In genomic region chr4:41930139-41930831, GRCh38 we compare ENCODE assay signal across 24 cellular contexts. TPM values are rescaled to one million over a fixed set of nuclear protein-coding genes. Genes with fewer than 3 reads are reported as not detected.
DNase-seq lines count a peak whose midpoint lies in the region; ATAC-seq and TF ChIP-seq lines count a peak whose summit lies in the region.
"Had no signal": no experiment of that assay in that cellular context is flagged by ENCODE, and none has a peak within 500 bp of the region (broad histone marks: within the 10 kb centered on the region; RNA-seq: fewer than 3 reads in every experiment).

No MANE protein-coding gene starts in this region.

- H3K27me3 Mint-ChIP-seq in CD8-positive, alpha-beta memory T cell: peaks cover 1% of the 10 kb centered on the region in 2 donors
- H3K27me3 Mint-ChIP-seq: stimulated activated naive CD8-positive, alpha-beta T cell treated with anti-CD3 and anti-CD28 coated beads, Interleukin-15, amount 100 ng/mL, for 72 hours had no signal

- H2AFZ ChIP-seq in Loucy (ENCODE audit: low read length): peak overlapping the region; percentile 78

- H3K9me3 ChIP-seq in CD8-positive, alpha-beta memory T cell (ENCODE audit: low read length): no peaks in the 10 kb centered on the region
- H3K9me3 ChIP-seq in Loucy (ENCODE audit: insufficient read depth, low read depth, low read length): no peaks in the 10 kb centered on the region
- H3K9me3 ChIP-seq: body of pancreas had no signal

- peak overlapping the region in 4 of 7 donors; percentile 6 to 29 (median 14) for H3K4me3 Mint-ChIP-seq in CD8-positive, alpha-beta memory T cell
- H3K4me3 Mint-ChIP-seq: activated T-cell treated with anti-CD3 and anti-CD28 coated beads, Interleukin-2, amount 50 U/mL, for 4 hours; stimulated activated naive CD8-positive, alpha-beta T cell treated with anti-CD3 and anti-CD28 coated beads, Interleukin-15, amount 100 ng/mL, for 72 hours had no signal

- CTCF ChIA-PET in CD8-positive, alpha-beta memory T cell (lab: Charles Lee): no interaction called here

- peaks cover 0 to 5% (median 0%) of the 10 kb centered on the region in 3 donors for H3K36me3 Mint-ChIP-seq in CD8-positive, alpha-beta memory T cell

- H3K79me2 ChIP-seq in Loucy (ENCODE audit: insufficient read depth, low read length): peaks cover 3% of the 10 kb centered on the region; the same call in 1 of the 2 replicates

- no peaks in the 10 kb centered on the region for H3K27me3 ChIP-seq in CD8-positive, alpha-beta memory T cell (ENCODE audit: insufficient read depth, low read length, poor library complexity, severe bottlenecking)
- H3K27me3 ChIP-seq in Loucy (ENCODE audit: insufficient read depth, low read length, poor library complexity, severe bottlenecking): no peaks in the 10 kb centered on the region
- H3K27me3 ChIP-seq: body of pancreas had no signal

- H3K9me2 ChIP-seq in Loucy (replicated peaks; ENCODE audit: low read depth, low read length): no peaks in the 10 kb centered on the region

- no peak overlapping the region for H3K27ac ChIP-seq in CD8-positive, alpha-beta memory T cell (ENCODE audit: low read depth, low read length)
- H3K27ac ChIP-seq in cingulate gyrus (ENCODE audit: low read depth, low read length): peak overlapping the region; percentile 15
- H3K27ac ChIP-seq: body of pancreas, WERI-Rb-1 had no signal

- no peaks in the 10 kb centered on the region for H3F3A ChIP-seq in Loucy (ENCODE audit: low read depth)

- H4K20me1 ChIP-seq in Loucy (ENCODE audit: insufficient read depth, low read length, poor library complexity, severe bottlenecking): peaks cover under 1% of the 10 kb centered on the region

- no peak overlapping the region for H3K27ac Mint-ChIP-seq in CD8-positive, alpha-beta memory T cell
- H3K27ac Mint-ChIP-seq: stimulated activated naive CD8-positive, alpha-beta T cell treated with anti-CD3 and anti-CD28 coated beads, Interleukin-15, amount 100 ng/mL, for 72 hours had no signal

- peaks cover 10 to 24% (median 14%) of the 10 kb centered on the region in 3 donors for H3K4me1 Mint-ChIP-seq in CD8-positive, alpha-beta memory T cell

- H3K9ac ChIP-seq in Loucy (ENCODE audit: low read depth, low read length, poor library complexity, severe bottlenecking): no peak overlapping the region

- H3K4me1 ChIP-seq in CD8-positive, alpha-beta memory T cell (ENCODE audit: insufficient read depth, low read length): peaks cover 5% of the 10 kb centered on the region
- H3K4me1 ChIP-seq in Loucy (ENCODE audit: insufficient read depth, low read length, poor library complexity, severe bottlenecking): no peaks in the 10 kb centered on the region

- no peak for DNase-seq in CD8-positive, alpha-beta memory T cell
- DNase-seq in superior temporal gyrus (ENCODE audit: extremely low spot score): peak; percentile 51
- no peak for DNase-seq in NCI-H2081 (lab: John Stamatoyannopoulos, UW)
- DNase-seq: activated CD4-positive, alpha-beta T cell treated with anti-CD3 and anti-CD28 coated beads for 48 hours; activated naive CD4-positive, alpha-beta T cell; activated T-cell treated with anti-CD3 and anti-CD28 coated beads, Interleukin-2, amount 50 U/mL, for 4 hours; body of pancreas; cerebellar nuclear complex; H7; mesendoderm; NCI-H1048; NCI-H1694 treated with DMSO at 0.1 percent for 48 hours; NCI-H2171; NCI-H510A treated with DMSO at 0.1 percent for 48 hours; PC-3; Right ventricle myocardium superior; stimulated activated naive CD8-positive, alpha-beta T cell treated with anti-CD3 and anti-CD28 coated beads, Interleukin-15, amount 100 ng/mL, for 72 hours; trophoblast cell; WERI-Rb-1 had no signal

- no peak overlapping the region for H3K4me2 ChIP-seq in Loucy (ENCODE audit: low read depth, low read length, poor library complexity, severe bottlenecking)

- no peaks in the 10 kb centered on the region for H3K36me3 ChIP-seq in CD8-positive, alpha-beta memory T cell (ENCODE audit: insufficient read depth, low read length)
- H3K36me3 ChIP-seq in Loucy (ENCODE audit: insufficient read depth, low read length): no peaks in the 10 kb centered on the region

- POLR2A ChIA-PET in CD8-positive, alpha-beta memory T cell (lab: Charles Lee): no interaction called here

- no peaks in the 10 kb centered on the region for H3K9me3 Mint-ChIP-seq in CD8-positive, alpha-beta memory T cell
- H3K9me3 Mint-ChIP-seq: activated T-cell treated with anti-CD3 and anti-CD28 coated beads, Interleukin-2, amount 50 U/mL, for 4 hours had no signal

- no peak for TF ChIP-seq CTCF in Loucy (conservative IDR thresholded peaks at IDR 0.05; ENCODE audit: low read length)

- ATAC-seq in GM18870 (IDR thresholded peaks at IDR 0.05; ENCODE audit: unreplicated experiment) (no peak), GM21723 (IDR thresholded peaks at IDR 0.05; ENCODE audit: unreplicated experiment) (no peak)
- ATAC-seq: activated T-cell treated with anti-CD3 and anti-CD28 coated beads, Interleukin-2, amount 50 U/mL, for 4 hours; body of pancreas; left lobe of liver; PC-3; stimulated activated naive CD8-positive, alpha-beta T cell treated with anti-CD3 and anti-CD28 coated beads, Interleukin-15, amount 100 ng/mL, for 72 hours had no signal

- no peak overlapping the region for H3K4me3 ChIP-seq in CD8-positive, alpha-beta memory T cell (ENCODE audit: low read length)
- no peak overlapping the region for H3K4me3 ChIP-seq in Loucy (ENCODE audit: low read length, poor library complexity, severe bottlenecking)
- H3K4me3 ChIP-seq: body of pancreas had no signal

RNA-seq across cellular contexts. Expression of gene TMEM33, which starts 4.9 kb away (rescaled TPM):
- total RNA-seq in CD8-positive, alpha-beta memory T cell: 10 to 100 TPM; 86.1 to 86.8 TPM
- polyA plus RNA-seq in CD8-positive, alpha-beta memory T cell: 25.0 TPM

RNA-seq across cellular contexts. Expression of gene DCAF4L1, which starts 51.3 kb away (rescaled TPM):
- total RNA-seq in CD8-positive, alpha-beta memory T cell: under 1 TPM; 0.31 to 0.33 TPM
- polyA plus RNA-seq in CD8-positive, alpha-beta memory T cell: not detected
